12 cellular contexts compared by ENCODE assay signal in genomic region chr3:147360936-147361670, GRCh38. TPM values are rescaled to one million over a fixed set of nuclear protein-coding genes. Genes with fewer than 3 reads are reported as not detected.
DNase-seq lines count a peak whose midpoint lies in the region; ATAC-seq and TF ChIP-seq lines count a peak whose summit lies in the region.
"Had no signal": no experiment of that assay in that cellular context is flagged by ENCODE, and none has a peak within 500 bp of the region (broad histone marks: within the 10 kb centered on the region; RNA-seq: fewer than 3 reads in every experiment).

No MANE protein-coding gene starts in this region.

- H3K9ac ChIP-seq in DND-41 (ENCODE audit: low read depth, low read length): peak overlapping the region; percentile 46

- DNase-seq in DND-41 (peak; percentile 64), SK-N-DZ (ENCODE audit: low spot score) (peak; percentile 26), glutamatergic neuron (peak; percentile 44), NCI-H2196 (lab: John Stamatoyannopoulos, UW; ENCODE audit: unreplicated experiment) (no peak), adrenal gland (no peak), ascending aorta (ENCODE audit: low spot score in 2 of 2) (no peak)
- DNase-seq in stimulated activated CD4-positive, alpha-beta T cell treated with anti-CD3 and anti-CD28 coated beads, Interleukin-15, amount 100 ng/mL, for 24 hours: no peak
- DNase-seq: GOT3, left cardiac atrium had no signal

- 3 to 5% (median 4%) methylated on average over 19 of the region's 19 CpGs for WGBS in adrenal gland, 4 donors

- peaks cover 9% of the 10 kb centered on the region for H3K4me1 Mint-ChIP-seq in glutamatergic neuron (ENCODE audit: low read depth, unreplicated experiment)

- ATAC-seq in DND-41 (ENCODE audit: insufficient read depth, low read depth) (peak; percentile 90), HG03354 (IDR thresholded peaks at IDR 0.05; ENCODE audit: poor library complexity, severe bottlenecking, unreplicated experiment) (peak; percentile 63)
- ATAC-seq: left cardiac atrium had no signal

- intact Hi-C loops in adrenal gland (cut with DNase I): no loop called here
- intact Hi-C loops in ascending aorta (cut with DNase I): no loop called here

- no peaks in the 10 kb centered on the region for H4K20me1 ChIP-seq in DND-41 (ENCODE audit: insufficient read depth, low read length)

- no peaks in the 10 kb centered on the region for H3K36me3 Mint-ChIP-seq in glutamatergic neuron (ENCODE audit: unreplicated experiment)

- H3K4me3 ChIP-seq in DND-41 (ENCODE audit: low read depth in 1 of 2, low read length in 2 of 2) (peak overlapping the region; percentile 10 to 52; a peak in 3 of 4 replicates), adrenal gland (no peak overlapping the region), ascending aorta (no peak overlapping the region)

- TF ChIP-seq POLR2A in adrenal gland (IDR thresholded peaks at IDR 0.05): no peak

- no peaks in the 10 kb centered on the region for H3K9me3 ChIP-seq in DND-41 (ENCODE audit: insufficient read depth, low read length, severe bottlenecking)
- H3K9me3 ChIP-seq in adrenal gland (replicated peaks in 1 of 3): no peaks in the 10 kb centered on the region
- no peaks in the 10 kb centered on the region for H3K9me3 ChIP-seq in ascending aorta

- peak overlapping the region; percentile 65 for H3K4me2 ChIP-seq in DND-41 (ENCODE audit: insufficient read depth, low read length)

- no peak overlapping the region for H3K4me3 Mint-ChIP-seq in glutamatergic neuron (ENCODE audit: unreplicated experiment)

- H3K36me3 ChIP-seq in DND-41 (ENCODE audit: insufficient read depth, low read length) (no peaks in the 10 kb centered on the region), adrenal gland (replicated peaks in 1 of 2) (no peaks in the 10 kb centered on the region), ascending aorta (no peaks in the 10 kb centered on the region)

- H3K79me2 ChIP-seq in DND-41 (ENCODE audit: insufficient read depth, low read length): no peaks in the 10 kb centered on the region

- H3K27ac Mint-ChIP-seq in glutamatergic neuron (ENCODE audit: unreplicated experiment): no peak overlapping the region
- H3K27ac Mint-ChIP-seq: progenitor cell of endocrine pancreas had no signal

- TF ChIP-seq CTCF in DND-41 (IDR thresholded peaks at IDR 0.05; ENCODE audit: borderline replicate concordance, extremely low read depth, low read length, poor library complexity, severe bottlenecking) (no peak), glutamatergic neuron (IDR thresholded peaks at IDR 0.05; ENCODE audit: partially characterized antibody, unreplicated experiment) (no peak), adrenal gland (IDR thresholded peaks at IDR 0.05) (no peak), ascending aorta (IDR thresholded peaks at IDR 0.05) (no peak)

- H3K27ac ChIP-seq in DND-41 (ENCODE audit: low read length) (peak overlapping the region; percentile 58), adrenal gland (no peak overlapping the region), ascending aorta (no peak overlapping the region)

- peaks cover 45% of the 10 kb centered on the region for H3K27me3 Mint-ChIP-seq in glutamatergic neuron (ENCODE audit: unreplicated experiment)

- H3K27me3 ChIP-seq in DND-41 (ENCODE audit: insufficient read depth, low read length, poor library complexity): no peaks in the 10 kb centered on the region
- H3K27me3 ChIP-seq in adrenal gland: peaks cover 63% of the 10 kb centered on the region
- peaks cover 30% of the 10 kb centered on the region for H3K27me3 ChIP-seq in ascending aorta

- peaks cover 10% of the 10 kb centered on the region for H3K9me3 Mint-ChIP-seq in glutamatergic neuron (ENCODE audit: unreplicated experiment)

- H2AFZ ChIP-seq in DND-41 (ENCODE audit: low read depth, low read length): peak overlapping the region; percentile 67

- H3K4me1 ChIP-seq in DND-41 (ENCODE audit: insufficient read depth, low read length) (peaks cover 16% of the 10 kb centered on the region), adrenal gland (replicated peaks in 1 of 2) (no peaks in the 10 kb centered on the region), ascending aorta (no peaks in the 10 kb centered on the region)

RNA-seq across cellular contexts. Expression of gene ZIC4, which starts 45.2 kb away (rescaled TPM):
- polyA plus RNA-seq in SK-N-DZ (2014; cell fraction: cytosol; rRNA removed): not detected in 2 replicates
- not detected in 2 replicates for polyA plus RNA-seq in SK-N-DZ (2014; cell fraction: nucleus; rRNA removed)
- not detected for total RNA-seq in glutamatergic neuron (ENCODE audit: unreplicated experiment)
- total RNA-seq in adrenal gland: not detected
- under 1 TPM in 1 of 3 donors, not detected in 2; 0.07 TPM for polyA plus RNA-seq in adrenal gland
- total RNA-seq in ascending aorta: not detected
- total RNA-seq: activated CD8-positive, alpha-beta memory T cell treated with anti-CD3 and anti-CD28 coated beads for 36 hours; left cardiac atrium; progenitor cell of endocrine pancreas had no signal

RNA-seq across cellular contexts. Expression of gene ZIC1, which starts 48.1 kb away (rescaled TPM):
- not detected in 2 replicates for polyA plus RNA-seq in SK-N-DZ (2014; cell fraction: cytosol; rRNA removed)
- 0.02 TPM in 1 of 2 replicates, not detected in the other for polyA plus RNA-seq in SK-N-DZ (2014; cell fraction: nucleus; rRNA removed)
- total RNA-seq in glutamatergic neuron (ENCODE audit: unreplicated experiment) (not detected), adrenal gland (under 1 TPM in 1 of 8 donors, not detected in 7; 0.32 TPM), ascending aorta (1.5 TPM)
- polyA plus RNA-seq in adrenal gland: under 1 TPM in 2 of 3 donors, not detected in 1; 0.08 to 0.64 TPM
- total RNA-seq: activated CD8-positive, alpha-beta memory T cell treated with anti-CD3 and anti-CD28 coated beads for 36 hours; left cardiac atrium had no signal

Comparison
In these comparisons a context has a peak if more than half of its experiments do, and no peak if none do; other contexts are left out.
1. DNase-seq: peak in DND-41 (single experiment), SK-N-DZ (single experiment) and glutamatergic neuron (single experiment); none in NCI-H2196 (single experiment), adrenal gland (0 of 7), ascending aorta (0 of 2) and stimulated activated CD4-positive, alpha-beta T cell treated with anti-CD3 and anti-CD28 coated beads, Interleukin-15, amount 100 ng/mL, for 24 hours (single experiment).
2. H3K4me3 ChIP-seq: peak in DND-41 (2 of 2); none in adrenal gland (0 of 4) and ascending aorta (0 of 2).